1 cellular context compared by ENCODE assay signal in genomic region chr6:41715779-41716515, GRCh38.
TF ChIP-seq lines count a peak whose summit lies in the region.

No MANE protein-coding gene starts in this region.

TF ChIP-seq in GM12878, 131 proteins besides CTCF, POLR2A, EP300 and RAD21:
- no peak for TF ChIP-seq EZH2 (IDR thresholded peaks at IDR 0.05; ENCODE audit: borderline replicate concordance, control insufficient read depth, low read depth, low read length)
- TF ChIP-seq YY1 (IDR thresholded peaks at IDR 0.05; ENCODE audit: low read depth, low read length), result peak; percentile 21; the same call in 1 of the 2 replicates
- no peak for TF ChIP-seq EED (IDR thresholded peaks at IDR 0.05; ENCODE audit: low read depth)
- TF ChIP-seq TBL1XR1 (IDR thresholded peaks at IDR 0.05; ENCODE audit: low read depth, low read length), result no peak
- TF ChIP-seq ZBTB4 (CRISPR knock-in tag; IDR thresholded peaks at IDR 0.05), result no peak
- TF ChIP-seq MAX (IDR thresholded peaks at IDR 0.05; ENCODE audit: low read depth, low read length), result no peak
- no peak for TF ChIP-seq SPI1 (IDR thresholded peaks at IDR 0.05; ENCODE audit: borderline replicate concordance, insufficient read depth, low read depth, low read length)
- no peak for TF ChIP-seq SUZ12 (IDR thresholded peaks at IDR 0.05; ENCODE audit: unreplicated experiment)
- no peak for TF ChIP-seq NR2F1 (conservative IDR thresholded peaks at IDR 0.05)
- TF ChIP-seq SIN3A (IDR thresholded peaks at IDR 0.05; ENCODE audit: low read depth, low read length), result no peak
- no peak for TF ChIP-seq ZNF274 (IDR thresholded peaks at IDR 0.05; ENCODE audit: insufficient read depth, insufficient read length)
- TF ChIP-seq POLR2AphosphoS5 (IDR thresholded peaks at IDR 0.05; ENCODE audit: low read length), result peak; percentile 54; the same call in 1 of the 2 replicates
- TF ChIP-seq TCF3 (IDR thresholded peaks at IDR 0.05; ENCODE audit: borderline replicate concordance, insufficient read depth, low read depth, low read length), result no peak
- no peak for TF ChIP-seq MEF2B (IDR thresholded peaks at IDR 0.05; ENCODE audit: partially characterized antibody, poor library complexity, severe bottlenecking)
TF ChIP-seq in GM12878: peak in this region for 2.
